Comparison of ENCODE assay signal across 1 cellular context in the genomic region with DNA sequence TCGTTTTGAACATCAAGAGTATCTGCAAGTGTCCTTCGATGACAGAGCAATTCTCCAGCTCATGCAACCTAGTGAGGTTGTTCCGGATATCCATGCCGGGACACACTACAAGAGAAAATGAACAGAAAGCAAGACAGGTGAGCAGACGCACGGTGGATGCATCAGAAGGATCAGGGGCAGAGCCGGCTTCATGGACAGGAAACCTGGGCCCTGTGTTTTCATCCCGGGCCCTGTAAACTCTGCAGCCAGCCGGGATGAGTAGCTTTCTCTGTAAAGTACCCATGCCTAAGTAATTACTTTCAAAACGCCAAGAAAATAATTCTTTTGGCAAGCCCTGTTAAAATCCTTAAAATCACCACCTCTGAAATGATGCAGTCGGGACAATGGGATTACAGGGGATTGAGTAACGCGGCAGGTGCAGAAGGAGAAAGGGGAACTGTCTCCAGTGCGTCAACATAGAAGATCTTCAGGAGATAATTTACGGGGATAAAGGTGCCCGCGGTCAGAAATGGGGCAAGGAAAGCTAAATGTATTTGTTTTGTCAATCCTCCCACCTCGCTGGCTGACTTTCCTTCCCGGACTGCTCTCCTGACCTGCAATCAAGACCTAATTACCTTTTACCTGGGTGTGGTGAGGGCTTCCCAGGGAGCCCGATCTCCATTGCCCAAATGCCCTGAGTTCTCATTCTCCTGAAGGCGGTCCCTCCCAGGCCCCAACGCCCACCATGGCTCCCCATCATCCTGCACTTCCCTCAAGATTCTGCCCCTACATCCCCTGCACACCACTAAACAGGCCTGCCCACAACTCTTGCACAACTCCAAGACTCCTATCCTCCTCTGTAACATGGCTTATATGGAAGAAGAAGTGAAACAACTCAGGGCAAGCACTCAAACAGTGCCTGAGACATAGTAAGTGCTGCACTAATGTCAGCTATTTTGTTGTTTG.
TF ChIP-seq lines count a peak whose summit lies in the region.

No MANE protein-coding gene starts in this region.

TF ChIP-seq in K562, 482 proteins besides CTCF, POLR2A, EP300 and RAD21:
- TF ChIP-seq CEBPB (tag; IDR thresholded peaks at IDR 0.05) (peak; percentile 38), ID3 (CRISPR knock-in tag; IDR thresholded peaks at IDR 0.05) (no peak), ID3 (tag; IDR thresholded peaks at IDR 0.05) (no peak)
